In genomic region chr3:193970773-193971206, GRCh38 we compare ENCODE assay signal across 1 cellular context.
TF ChIP-seq lines count a peak whose summit lies in the region.

No MANE protein-coding gene starts in this region.

TF ChIP-seq in H1, 55 proteins besides CTCF, POLR2A, EP300 and RAD21 (continued from another document):
- TF ChIP-seq CTBP2 (IDR thresholded peaks at IDR 0.05; ENCODE audit: borderline replicate concordance, insufficient read depth, insufficient read length, low read length) (no peak), MAFK (IDR thresholded peaks at IDR 0.05; ENCODE audit: low read depth, low read length) (no peak), SUZ12 (IDR thresholded peaks at IDR 0.05; ENCODE audit: low read length) (no peak), CHD2 (IDR thresholded peaks at IDR 0.05; ENCODE audit: low read length) (no peak), HDAC6 (IDR thresholded peaks at IDR 0.05; ENCODE audit: low read depth, low read length) (no peak), JUN (IDR thresholded peaks at IDR 0.05; ENCODE audit: low read depth, low read length) (no peak), BRCA1 (IDR thresholded peaks at IDR 0.05; ENCODE audit: low read depth, low read length) (no peak), TCF12 (IDR thresholded peaks at IDR 0.05; ENCODE audit: low read depth, low read length) (no peak)
